In genomic region chr3:196388946-196389345, GRCh38 we compare ENCODE assay signal across 17 cellular contexts. TPM values are rescaled to one million over a fixed set of nuclear protein-coding genes. Genes with fewer than 3 reads are reported as not detected.
DNase-seq lines count a peak whose midpoint lies in the region; ATAC-seq and TF ChIP-seq lines count a peak whose summit lies in the region.
"Had no signal": no experiment of that assay in that cellular context is flagged by ENCODE, and none has a peak within 500 bp of the region (broad histone marks: within the 10 kb centered on the region; RNA-seq: fewer than 3 reads in every experiment).

No MANE protein-coding gene starts in this region.

- H3K36me3 ChIP-seq in adipocyte (ENCODE audit: control insufficient read depth, insufficient read depth, low read length, severe bottlenecking): peaks cover 43% of the 10 kb centered on the region
- peaks cover 50% of the 10 kb centered on the region for H3K36me3 ChIP-seq in endodermal cell (ENCODE audit: control insufficient read depth, insufficient read depth, low read length)

- H3K36me3 Mint-ChIP-seq in endodermal cell (ENCODE audit: low read depth): peaks cover 91% of the 10 kb centered on the region
- peaks cover 76% of the 10 kb centered on the region for H3K36me3 Mint-ChIP-seq in activated CD8-positive, alpha-beta T cell treated with anti-CD3 and anti-CD28 coated beads, Interleukin-2, amount 10 ng/mL, durations not matched to agents 7 days and 5 days (ENCODE audit: low read depth)

- no peak for TF ChIP-seq CTCF in endodermal cell (conservative IDR thresholded peaks at IDR 0.05)

- H3K4me3 ChIP-seq in adipocyte (ENCODE audit: low read length): no peak overlapping the region
- H3K4me3 ChIP-seq in endodermal cell (ENCODE audit: low read length): no peak overlapping the region
- H3K4me3 ChIP-seq: A549, SJSA1 had no signal

- no peak overlapping the region for H3K4me3 Mint-ChIP-seq in endodermal cell
- no peak overlapping the region for H3K4me3 Mint-ChIP-seq in activated CD8-positive, alpha-beta T cell treated with anti-CD3 and anti-CD28 coated beads, Interleukin-2, amount 10 ng/mL, durations not matched to agents 7 days and 5 days
- H3K4me3 Mint-ChIP-seq: CD14-positive monocyte had no signal

- no peak overlapping the region for H3K27ac ChIP-seq in endodermal cell (ENCODE audit: low read depth, low read length)
- H3K27ac ChIP-seq: A549, SJSA1 had no signal

- no peaks in the 10 kb centered on the region for H3K4me1 Mint-ChIP-seq in endodermal cell
- no peaks in the 10 kb centered on the region for H3K4me1 Mint-ChIP-seq in activated CD8-positive, alpha-beta T cell treated with anti-CD3 and anti-CD28 coated beads, Interleukin-2, amount 10 ng/mL, durations not matched to agents 7 days and 5 days (ENCODE audit: low read depth)

- CTCF ChIA-PET in activated CD8-positive, alpha-beta T cell treated with anti-CD3 and anti-CD28 coated beads, Interleukin-2, amount 10 ng/mL, durations not matched to agents 7 days and 5 days (lab: Charles Lee): no interaction called here

- 97 to 100% methylated on average over 3 of the region's 3 CpGs for WGBS in endodermal cell (ENCODE audit: insufficient coverage in 1 of 2, insufficient read length in 1 of 2), 2 experiments

- DNase-seq in AG08396 (ENCODE audit: low spot score): peak; percentile 13
- peak; percentile 28 for DNase-seq in adipocyte (ENCODE audit: low read depth)
- DNase-seq in dermis blood vessel endothelial cell: peak; percentile 18
- DNase-seq in iris pigment epithelial cell (ENCODE audit: low read depth): peak; percentile 30
- no peak for DNase-seq in endodermal cell
- DNase-seq in activated CD8-positive, alpha-beta T cell treated with anti-CD3 and anti-CD28 coated beads, Interleukin-2, amount 10 ng/mL, durations not matched to agents 7 days and 5 days: no peak
- no peak for DNase-seq in medulla oblongata (ENCODE audit: extremely low spot score)
- DNase-seq: AML-193, HCEC 1CT, NCI-H1436, NCI-H2029, NCI-H2171, NCI-H774 had no signal

- H3K27me3 ChIP-seq in adipocyte (replicated peaks; ENCODE audit: control insufficient read depth, insufficient read depth, low read length): no peaks in the 10 kb centered on the region
- H3K27me3 ChIP-seq in endodermal cell (ENCODE audit: control insufficient read depth, insufficient read depth, low read length, poor library complexity, severe bottlenecking): no peaks in the 10 kb centered on the region
- H3K27me3 ChIP-seq: SJSA1 had no signal

- no peaks in the 10 kb centered on the region for H3K9me3 ChIP-seq in adipocyte (ENCODE audit: control insufficient read depth, low read length)
- H3K9me3 ChIP-seq in endodermal cell (ENCODE audit: control insufficient read depth, low read length): peaks cover 35% of the 10 kb centered on the region
- H3K9me3 ChIP-seq: A549, SJSA1 had no signal

- no peak overlapping the region for H3K27ac Mint-ChIP-seq in endodermal cell
- H3K27ac Mint-ChIP-seq in activated CD8-positive, alpha-beta T cell treated with anti-CD3 and anti-CD28 coated beads, Interleukin-2, amount 10 ng/mL, durations not matched to agents 7 days and 5 days: no peak overlapping the region

- H3K4me1 ChIP-seq in adipocyte (ENCODE audit: control insufficient read depth, insufficient read depth, low read length): no peaks in the 10 kb centered on the region
- H3K4me1 ChIP-seq in endodermal cell (ENCODE audit: control insufficient read depth, insufficient read depth, low read length): no peaks in the 10 kb centered on the region
- H3K4me1 ChIP-seq: A549, SJSA1 had no signal

- POLR2A ChIA-PET in activated CD8-positive, alpha-beta T cell treated with anti-CD3 and anti-CD28 coated beads, Interleukin-2, amount 10 ng/mL, durations not matched to agents 7 days and 5 days (lab: Charles Lee): no interaction called here

- H3K9ac ChIP-seq in adipocyte (ENCODE audit: low read length) (no peak overlapping the region), endodermal cell (ENCODE audit: extremely low read depth, low read length, poor library complexity, severe bottlenecking) (no peak overlapping the region)

- ATAC-seq in GM19463 (IDR thresholded peaks at IDR 0.05; ENCODE audit: unreplicated experiment): no peak
- ATAC-seq in activated CD8-positive, alpha-beta T cell treated with anti-CD3 and anti-CD28 coated beads, Interleukin-2, amount 10 ng/mL, durations not matched to agents 7 days and 5 days: no peak
- ATAC-seq: A549 had no signal

- peaks cover 58% of the 10 kb centered on the region for H3K9me3 Mint-ChIP-seq in endodermal cell
- H3K9me3 Mint-ChIP-seq in activated CD8-positive, alpha-beta T cell treated with anti-CD3 and anti-CD28 coated beads, Interleukin-2, amount 10 ng/mL, durations not matched to agents 7 days and 5 days (ENCODE audit: insufficient read depth): peaks cover 8% of the 10 kb centered on the region

- no peaks in the 10 kb centered on the region for H3K27me3 Mint-ChIP-seq in endodermal cell (ENCODE audit: insufficient read depth)
- no peaks in the 10 kb centered on the region for H3K27me3 Mint-ChIP-seq in activated CD8-positive, alpha-beta T cell treated with anti-CD3 and anti-CD28 coated beads, Interleukin-2, amount 10 ng/mL, durations not matched to agents 7 days and 5 days (ENCODE audit: low read depth)

RNA-seq across cellular contexts. Expression of gene UBXN7, which starts 43.3 kb away (rescaled TPM):
- total RNA-seq in dermis blood vessel endothelial cell (18.0 and 27.5 TPM in 2 replicates), endodermal cell (100 to 1,000 TPM; 109 to 120 TPM)
- polyA plus RNA-seq in endodermal cell (2013, experiment 1 of 2): 33.6 TPM
- 33.7 TPM for polyA plus RNA-seq in endodermal cell (2013, experiment 2 of 2)
- total RNA-seq in activated CD8-positive, alpha-beta T cell treated with anti-CD3 and anti-CD28 coated beads, Interleukin-2, amount 10 ng/mL, durations not matched to agents 7 days and 5 days: 10 to 100 TPM; 43.5 to 45.1 TPM

RNA-seq across cellular contexts. Expression of gene TM4SF19, which starts 50.8 kb away (rescaled TPM):
- total RNA-seq in dermis blood vessel endothelial cell (not detected in 2 replicates), endodermal cell (not detected)
- polyA plus RNA-seq in endodermal cell (2013, experiment 1 of 2): not detected
- not detected for polyA plus RNA-seq in endodermal cell (2013, experiment 2 of 2)
- not detected for total RNA-seq in activated CD8-positive, alpha-beta T cell treated with anti-CD3 and anti-CD28 coated beads, Interleukin-2, amount 10 ng/mL, durations not matched to agents 7 days and 5 days

Comparison
In these comparisons a context has a peak if more than half of its experiments do, and no peak if none do; other contexts are left out.
1. DNase-seq: peak in AG08396 (single experiment), adipocyte (single experiment), dermis blood vessel endothelial cell (single experiment) and iris pigment epithelial cell (single experiment); none in endodermal cell (single experiment), activated CD8-positive, alpha-beta T cell treated with anti-CD3 and anti-CD28 coated beads, Interleukin-2, amount 10 ng/mL, durations not matched to agents 7 days and 5 days (single experiment) and medulla oblongata (single experiment).